In genomic region chr5:78300464-78301045, GRCh38 we compare ENCODE assay signal across 10 cellular contexts. TPM values are rescaled to one million over a fixed set of nuclear protein-coding genes. Genes with fewer than 3 reads are reported as not detected.
DNase-seq lines count a peak whose midpoint lies in the region; ATAC-seq and TF ChIP-seq lines count a peak whose summit lies in the region.
"Had no signal": no experiment of that assay in that cellular context is flagged by ENCODE, and none has a peak within 500 bp of the region (broad histone marks: within the 10 kb centered on the region; RNA-seq: fewer than 3 reads in every experiment).

No MANE protein-coding gene starts in this region.

- H3K36me3 ChIP-seq in DOHH2 (ENCODE audit: control insufficient read depth, low read length) (no peaks in the 10 kb centered on the region), brain microvascular endothelial cell (replicated peaks) (no peaks in the 10 kb centered on the region), mesenchymal stem cell (ENCODE audit: control insufficient read depth in 1 of 2, insufficient read depth in 2 of 2, low read depth in 1 of 2, low read length in 2 of 2) (no peaks in the 10 kb centered on the region), mucosa of descending colon (ENCODE audit: low read depth) (no peaks in the 10 kb centered on the region)
- H3K36me3 ChIP-seq: pancreas had no signal

- no peak overlapping the region for H2BK15ac ChIP-seq in mesenchymal stem cell (ENCODE audit: low read depth, poor library complexity, severe bottlenecking)

- H3K18ac ChIP-seq in mesenchymal stem cell (ENCODE audit: low read depth in 1 of 2, low read length in 2 of 2): no peak overlapping the region

- H3K9me2 ChIP-seq in DOHH2 (replicated peaks; ENCODE audit: control insufficient read depth, low read length): no peaks in the 10 kb centered on the region

- no peak overlapping the region for H2BK5ac ChIP-seq in mesenchymal stem cell (ENCODE audit: low read depth, low read length, poor library complexity, severe bottlenecking)

- no peak overlapping the region for H2AK5ac ChIP-seq in mesenchymal stem cell (ENCODE audit: low read length, severe bottlenecking)

- WGBS in mesenchymal stem cell: 21% methylated on average over 2 of the region's 2 CpGs

- H2AFZ ChIP-seq in mesenchymal stem cell (ENCODE audit: low read depth, low read length): no peak overlapping the region

- no peak overlapping the region for H2BK120ac ChIP-seq in mesenchymal stem cell (ENCODE audit: low read depth, low read length)

- H3K4me1 ChIP-seq in DOHH2 (ENCODE audit: control insufficient read depth, low read length) (peaks cover 4% of the 10 kb centered on the region), mesenchymal stem cell (ENCODE audit: control insufficient read depth, insufficient read depth, low read depth, low read length) (peaks cover 3% of the 10 kb centered on the region), mucosa of descending colon (ENCODE audit: low read depth) (peaks cover 4% of the 10 kb centered on the region)

- in situ Hi-C loops in brain microvascular endothelial cell (cut with HindIII; ENCODE audit: low pct_ligation_motif_present, low sequenced_read_pairs): no loop called here

- H3F3A ChIP-seq in DOHH2 (ENCODE audit: control insufficient read depth, insufficient read depth): peaks cover 2% of the 10 kb centered on the region; the same call in 1 of the 2 replicates

- no peak overlapping the region for H2BK12ac ChIP-seq in mesenchymal stem cell (ENCODE audit: low read length in 2 of 2)

- peaks cover 1% of the 10 kb centered on the region for H3K79me1 ChIP-seq in mesenchymal stem cell (replicated peaks; ENCODE audit: low read length, poor library complexity, severe bottlenecking)

- no peak overlapping the region for H3K4me3 ChIP-seq in DOHH2 (ENCODE audit: low read length)
- no peak overlapping the region for H3K4me3 ChIP-seq in brain microvascular endothelial cell (ENCODE audit: low read depth, low read length)
- no peak overlapping the region for H3K4me3 ChIP-seq in mesenchymal stem cell (ENCODE audit: insufficient read depth in 1 of 2, low read depth in 1 of 2, low read length in 2 of 2)
- H3K4me3 ChIP-seq in mucosa of descending colon: no peak overlapping the region
- H3K4me3 ChIP-seq: pancreas had no signal

- H3K27ac ChIP-seq in DOHH2 (ENCODE audit: low read depth, low read length) (no peak overlapping the region), brain microvascular endothelial cell (no peak overlapping the region), mesenchymal stem cell (ENCODE audit: low read length, poor library complexity, severe bottlenecking) (no peak overlapping the region)
- H3K27ac ChIP-seq: pancreas had no signal

- no peak overlapping the region for H3K4ac ChIP-seq in mesenchymal stem cell (ENCODE audit: low read depth in 1 of 2, low read length in 2 of 2)

- H3K27me3 ChIP-seq in DOHH2 (ENCODE audit: control insufficient read depth, low read length): no peaks in the 10 kb centered on the region
- H3K27me3 ChIP-seq in brain microvascular endothelial cell (replicated peaks): no peaks in the 10 kb centered on the region
- H3K27me3 ChIP-seq in mesenchymal stem cell (ENCODE audit: control insufficient read depth in 1 of 2, insufficient read depth in 1 of 2, low read length in 2 of 2): no peaks in the 10 kb centered on the region
- H3K27me3 ChIP-seq: pancreas had no signal

- no peaks in the 10 kb centered on the region for H3K79me2 ChIP-seq in DOHH2 (ENCODE audit: control insufficient read depth, low read length)

- TF ChIP-seq CTCF in DOHH2 (IDR thresholded peaks at IDR 0.05; ENCODE audit: low read depth, low read length, poor library complexity, severe bottlenecking) (peak; percentile 45), brain microvascular endothelial cell (IDR thresholded peaks at IDR 0.05; ENCODE audit: low read depth, low read length, missing control alignments) (peak; percentile 38), mucosa of descending colon (IDR thresholded peaks at IDR 0.05) (no peak)

- no peaks in the 10 kb centered on the region for H4K20me1 ChIP-seq in DOHH2 (ENCODE audit: control insufficient read depth, insufficient read depth, low read depth, low read length)

- H3K4me2 ChIP-seq in DOHH2 (ENCODE audit: low read length): no peak overlapping the region
- no peak overlapping the region for H3K4me2 ChIP-seq in mesenchymal stem cell (ENCODE audit: low read length, poor library complexity, severe bottlenecking)

- no peak overlapping the region for H3K23ac ChIP-seq in mesenchymal stem cell (ENCODE audit: low read length in 2 of 2)

- H4K8ac ChIP-seq in mesenchymal stem cell (ENCODE audit: low read length): no peak overlapping the region

- intact Hi-C loops in mucosa of descending colon (cut with DNase I, micrococcal nuclease): no loop called here

- H3K9ac ChIP-seq in mesenchymal stem cell (ENCODE audit: low read length): no peak overlapping the region

- H4K91ac ChIP-seq in mesenchymal stem cell (ENCODE audit: low read length): no peak overlapping the region

- ATAC-seq in mucosa of descending colon: no peak
- ATAC-seq: pancreas had no signal

- H3K9me3 ChIP-seq in DOHH2 (ENCODE audit: control insufficient read depth, insufficient read depth, low read length) (peaks cover 4% of the 10 kb centered on the region; the same call in 1 of the 2 replicates), mesenchymal stem cell (ENCODE audit: control insufficient read depth, low read length) (no peaks in the 10 kb centered on the region), mucosa of descending colon (no peaks in the 10 kb centered on the region)
- H3K9me3 ChIP-seq: pancreas had no signal

- DNase-seq in LHCN-M2 (ENCODE audit: low read depth) (peak; percentile 19), brain microvascular endothelial cell (no peak), mesenchymal stem cell (peak; percentile 34), iPS-NIHi11 (ENCODE audit: low spot score) (no peak), mucosa of descending colon (no peak), anterior cingulate cortex (lab: John Stamatoyannopoulos, UW) (no peak)
- DNase-seq in stimulated activated naive CD4-positive, alpha-beta T cell treated with Interleukin-2 at 50 U/mL for 16 hours (lab: John Stamatoyannopoulos, UW): no peak
- DNase-seq: activated naive CD4-positive, alpha-beta T cell; pancreas had no signal

- H3K14ac ChIP-seq in mesenchymal stem cell (ENCODE audit: low read length in 2 of 2): no peak overlapping the region

RNA-seq across cellular contexts. Expression of gene AP3B1, which starts 6.1 kb away (rescaled TPM):
- 51.9 and 64.6 TPM in 2 replicates for total RNA-seq in LHCN-M2 (2014; rRNA removed)
- 33.5 TPM for polyA plus RNA-seq in LHCN-M2 (2012)
- polyA plus RNA-seq in mesenchymal stem cell (2013, experiment 1 of 2): 45.2 TPM
- 43.1 TPM for polyA plus RNA-seq in mesenchymal stem cell (2013, experiment 2 of 2)
- 10 to 100 TPM; 38.5 to 55.6 (median 52.1) TPM for total RNA-seq in mucosa of descending colon

RNA-seq across cellular contexts. Expression of gene SCAMP1, which starts 59.9 kb away (rescaled TPM):
- total RNA-seq in LHCN-M2 (2014; rRNA removed) (50.7 and 53.8 TPM in 2 replicates), mucosa of descending colon (10 to 100 TPM; 23.5 to 41.7 (median 36.1) TPM)
- 13.9 TPM for polyA plus RNA-seq in LHCN-M2 (2012)
- 17.6 TPM for polyA plus RNA-seq in mesenchymal stem cell (2013, experiment 1 of 2)
- polyA plus RNA-seq in mesenchymal stem cell (2013, experiment 2 of 2): 17.6 TPM

Comparison
In these comparisons a context has a peak if more than half of its experiments do, and no peak if none do; other contexts are left out.
1. DNase-seq: peak in LHCN-M2 (single experiment) and mesenchymal stem cell (single experiment); none in brain microvascular endothelial cell (single experiment), iPS-NIHi11 (single experiment), mucosa of descending colon (0 of 3), stimulated activated naive CD4-positive, alpha-beta T cell treated with Interleukin-2 at 50 U/mL for 16 hours (single experiment) and anterior cingulate cortex (0 of 58).